Comparison of ENCODE assay signal across 8 cellular contexts in genomic region chr4:48212165-48212564, GRCh38. TPM values are rescaled to one million over a fixed set of nuclear protein-coding genes. Genes with fewer than 3 reads are reported as not detected.
DNase-seq lines count a peak whose midpoint lies in the region; ATAC-seq and TF ChIP-seq lines count a peak whose summit lies in the region.

No MANE protein-coding gene starts in this region.

- H3K4me3 Mint-ChIP-seq in activated B cell treated with CpG ODN at 0.5 μM for 24 hours: peak overlapping the region; percentile 68

- POLR2A ChIA-PET in activated B cell treated with CpG ODN at 0.5 μM for 24 hours (lab: Charles Lee): interaction anchor here (2.0 to 2.1 kb wide), 2 partner anchors 9 to 14 kb away, joined by 8 to 10 read pairs; no protein-coding TSS in a partner anchor

- TF ChIP-seq CTCF in GM12875 (IDR thresholded peaks at IDR 0.05; ENCODE audit: borderline replicate concordance, insufficient read depth, low read depth, low read length): no peak
- no peak for TF ChIP-seq CTCF in activated B cell treated with CpG ODN at 0.5 μM for 24 hours (IDR thresholded peaks at IDR 0.05)

- DNase-seq in activated B cell treated with CpG ODN at 0.5 μM for 24 hours (no peak), COR-L47 (lab: John Stamatoyannopoulos, UW) (no peak), dedifferentiated amniotic fluid mesenchymal stem cell (ENCODE audit: extremely low spot score) (no peak), SHP77 (lab: John Stamatoyannopoulos, UW) (no peak), foreskin melanocyte (no peak)

- peak overlapping the region; percentile 83 for H3K27ac Mint-ChIP-seq in activated B cell treated with CpG ODN at 0.5 μM for 24 hours

- H3K4me1 Mint-ChIP-seq in activated B cell treated with CpG ODN at 0.5 μM for 24 hours: peaks cover 38% of the 10 kb centered on the region

- intact Hi-C loops in activated B cell treated with CpG ODN at 0.5 μM for 24 hours (cut with micrococcal nuclease): loop anchor here (1.0 to 5.0 kb wide), 5 partner anchors 16 to 165 kb away; partner anchors contain the start of genes SLAIN2 and TEC

- peak; percentile 87 for ATAC-seq in GM21447 (IDR thresholded peaks at IDR 0.05; ENCODE audit: unreplicated experiment)
- ATAC-seq in HG03439 (IDR thresholded peaks at IDR 0.05; ENCODE audit: unreplicated experiment): peak; percentile 74
- ATAC-seq in activated B cell treated with CpG ODN at 0.5 μM for 24 hours (ENCODE audit: low read depth): peak; percentile 73

- H3K4me3 ChIP-seq in GM12875 (ENCODE audit: low read depth, low read length): peak overlapping the region; percentile 6

- H3K36me3 Mint-ChIP-seq in activated B cell treated with CpG ODN at 0.5 μM for 24 hours (ENCODE audit: low read depth): no peaks in the 10 kb centered on the region

- no peaks in the 10 kb centered on the region for H3K27me3 Mint-ChIP-seq in activated B cell treated with CpG ODN at 0.5 μM for 24 hours

- H3K9me3 Mint-ChIP-seq in activated B cell treated with CpG ODN at 0.5 μM for 24 hours: no peaks in the 10 kb centered on the region

- CTCF ChIA-PET in activated B cell treated with CpG ODN at 0.5 μM for 24 hours (lab: Charles Lee): interaction anchor here (2.7 kb wide), 1 partner anchor 63 kb away, joined by 11 read pairs; no protein-coding TSS in a partner anchor

RNA-seq across cellular contexts. Expression of gene TEC, which starts 57.5 kb away (rescaled TPM):
- 8.7 and 8.8 TPM in 2 replicates for total RNA-seq in activated B cell treated with CpG ODN at 0.5 μM for 24 hours
